20 cellular contexts compared by ENCODE assay signal in the genomic region with DNA sequence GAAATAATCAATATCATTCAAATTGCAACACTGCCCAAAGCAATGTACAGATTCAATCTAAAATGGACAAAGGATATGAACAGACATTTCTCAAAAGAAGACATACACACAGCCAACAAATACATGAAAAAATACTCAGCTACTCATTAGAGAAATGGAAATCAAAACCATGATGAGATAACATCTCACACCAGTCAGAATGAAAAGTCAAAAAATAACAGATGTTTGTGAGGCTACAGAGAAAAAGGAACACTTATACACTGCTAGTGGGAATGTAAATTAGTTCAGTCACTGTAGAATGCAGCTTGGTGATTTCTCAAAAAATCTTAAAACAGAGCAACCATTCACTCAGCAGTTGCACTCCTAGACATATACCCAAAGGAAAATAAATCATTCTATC.
DNase-seq lines count a peak whose midpoint lies in the region; ATAC-seq lines count a peak whose summit lies in the region.
"Had no signal": no experiment of that assay in that cellular context is flagged by ENCODE, and none has a peak within 500 bp of the region (broad histone marks: within the 10 kb centered on the region; RNA-seq: fewer than 3 reads in every experiment).

No MANE protein-coding gene starts in this region.

- H3K4me2 ChIP-seq in GM23248 (ENCODE audit: unreplicated experiment), result no peak overlapping the region
- H3K4me2 ChIP-seq: BLaER1 treated with 17β-estradiol and CSF1 and Interleukin-3, amounts not matched to agents 10 nM and 100 nM; KMS-11 had no signal

- no peak overlapping the region for H3K9ac ChIP-seq in GM23248
- H3K9ac ChIP-seq: BLaER1 treated with 17β-estradiol and CSF1 and Interleukin-3, amounts not matched to agents 10 nM and 100 nM; KMS-11 had no signal

- H3K79me2 ChIP-seq in GM23248 (ENCODE audit: insufficient read depth), result no peaks in the 10 kb centered on the region

- no peaks in the 10 kb centered on the region; the same call in 1 of the 2 replicates for H3K9me2 ChIP-seq in GM23248 (ENCODE audit: insufficient read depth)

- H3K27ac ChIP-seq in GM23248, result no peak overlapping the region
- H3K27ac ChIP-seq: BLaER1 treated with 17β-estradiol and CSF1 and Interleukin-3, amounts not matched to agents 10 nM and 100 nM; HL-60; KMS-11; RWPE1 had no signal

- no peaks in the 10 kb centered on the region for H3F3A ChIP-seq in GM23248 (ENCODE audit: insufficient read depth)

- no peaks in the 10 kb centered on the region for H4K20me1 ChIP-seq in GM23248 (ENCODE audit: insufficient read depth)
- H4K20me1 ChIP-seq: BLaER1 treated with 17β-estradiol and CSF1 and Interleukin-3, amounts not matched to agents 10 nM and 100 nM had no signal

- no peaks in the 10 kb centered on the region for H3K4me1 ChIP-seq in GM23248 (ENCODE audit: insufficient read depth)
- H3K4me1 ChIP-seq: BLaER1 treated with 17β-estradiol and CSF1 and Interleukin-3, amounts not matched to agents 10 nM and 100 nM had no signal

- no peaks in the 10 kb centered on the region for H3K27me3 ChIP-seq in GM23248 (replicated peaks; ENCODE audit: insufficient read depth)
- H3K27me3 ChIP-seq: BLaER1 treated with 17β-estradiol and CSF1 and Interleukin-3, amounts not matched to agents 10 nM and 100 nM had no signal

- 0 out of 2 replicates have a peak overlapping the region, but pooled peaks have one; percentile 21 for H2AFZ ChIP-seq in GM23248

- ATAC-seq in HG02884 (IDR thresholded peaks at IDR 0.05; ENCODE audit: unreplicated experiment) (peak; percentile 62), HG03442 (IDR thresholded peaks at IDR 0.05; ENCODE audit: unreplicated experiment) (peak; percentile 52), GM19035 (IDR thresholded peaks at IDR 0.05; ENCODE audit: unreplicated experiment) (no peak)
- ATAC-seq: HCT116, Panc1 had no signal

- no peaks in the 10 kb centered on the region for H3K36me3 ChIP-seq in GM23248 (ENCODE audit: low read depth)
- H3K36me3 ChIP-seq: BLaER1 treated with 17β-estradiol and CSF1 and Interleukin-3, amounts not matched to agents 10 nM and 100 nM had no signal

- DNase-seq in GM23248 (no peak), NCI-H774 (lab: John Stamatoyannopoulos, UW) (no peak)
- DNase-seq in activated effector memory CD4-positive, alpha-beta T cell treated with anti-CD3 and anti-CD28 coated beads, Interleukin-2, amount 50 U/mL, for 16 hours, result no peak
- DNase-seq in stimulated activated CD4-positive, alpha-beta T cell treated with anti-CD3 and anti-CD28 coated beads, Interleukin-4, amount 100 ng/mL, for 1 hour, result no peak
- DNase-seq: AML-193; CD4-positive, alpha-beta T cell; MM.1S; NCI-H2029 treated with DMSO at 0.1 percent for 48 hours; NCI-H446 treated with DMSO at 0.1 percent for 48 hours; NCI-H526; SHP77 treated with DMSO at 0.1 percent for 48 hours had no signal

- no peaks in the 10 kb centered on the region for H3K9me3 ChIP-seq in GM23248 (ENCODE audit: low read depth)
- H3K9me3 ChIP-seq: BLaER1 treated with 17β-estradiol and CSF1 and Interleukin-3, amounts not matched to agents 10 nM and 100 nM had no signal

- in situ Hi-C loops in GM23248 (cut with MboI), result no loop called here

- H3K4me3 ChIP-seq in GM23248, result no peak overlapping the region
- H3K4me3 ChIP-seq: BLaER1 treated with 17β-estradiol and CSF1 and Interleukin-3, amounts not matched to agents 10 nM and 100 nM had no signal
